8 cellular contexts compared by ENCODE assay signal in genomic region chr13:74061939-74062595, GRCh38.
DNase-seq lines count a peak whose midpoint lies in the region; ATAC-seq and TF ChIP-seq lines count a peak whose summit lies in the region.
"Had no signal": no experiment of that assay in that cellular context is flagged by ENCODE, and none has a peak within 500 bp of the region (broad histone marks: within the 10 kb centered on the region; RNA-seq: fewer than 3 reads in every experiment).

No MANE protein-coding gene starts in this region.

- no peak overlapping the region for H2AFZ ChIP-seq in OCI-LY1 (ENCODE audit: low read length)

- H4K20me1 ChIP-seq in OCI-LY1 (ENCODE audit: insufficient read depth, low read length): no peaks in the 10 kb centered on the region

- H3K4me3 ChIP-seq in OCI-LY1 (ENCODE audit: low read depth, low read length, poor library complexity, severe bottlenecking) (peak overlapping the region; percentile 43), gastroesophageal sphincter (no peak overlapping the region), tibial nerve (no peak overlapping the region)

- no peaks in the 10 kb centered on the region for H3K9me2 ChIP-seq in OCI-LY1 (ENCODE audit: low read depth, low read length)

- H3F3A ChIP-seq in OCI-LY1 (ENCODE audit: insufficient read depth, low read length): peaks cover 4% of the 10 kb centered on the region; the same call in 1 of the 2 replicates

- H3K9me3 ChIP-seq in OCI-LY1 (ENCODE audit: low read length): peaks cover 2% of the 10 kb centered on the region; the same call in 1 of the 2 replicates
- no peaks in the 10 kb centered on the region for H3K9me3 ChIP-seq in gastroesophageal sphincter
- no peaks in the 10 kb centered on the region for H3K9me3 ChIP-seq in tibial nerve

- no peak for TF ChIP-seq EP300 in gastroesophageal sphincter (IDR thresholded peaks at IDR 0.05)
- peak in 1 of 2 donors; percentile 43 for TF ChIP-seq EP300 in tibial nerve (IDR thresholded peaks at IDR 0.05)

- H3K4me2 ChIP-seq in OCI-LY1 (ENCODE audit: low read length): peak overlapping the region; percentile 57

- WGBS in gastroesophageal sphincter (ENCODE audit: low coverage in 1 of 2), 2 donors: 5 to 21% methylated on average over 2 to 3 of the region's 3 CpGs
- 22 to 23% methylated on average over 3 of the region's 3 CpGs for WGBS in tibial nerve, 2 donors

- H3K36me3 ChIP-seq in OCI-LY1 (ENCODE audit: insufficient read depth, low read length): peaks cover 8% of the 10 kb centered on the region; the same call in 1 of the 2 replicates
- no peaks in the 10 kb centered on the region for H3K36me3 ChIP-seq in gastroesophageal sphincter
- no peaks in the 10 kb centered on the region for H3K36me3 ChIP-seq in tibial nerve

- DNase-seq in tibial nerve (ENCODE audit: low spot score in 2 of 2) (peak in 1 of 2 donors; percentile 22), NCI-H1436 treated with DMSO at 0.1 percent for 48 hours (lab: John Stamatoyannopoulos, UW) (no peak)
- DNase-seq in activated CD8-positive, alpha-beta memory T cell treated with anti-CD3 and anti-CD28 coated beads, Interleukin-2, amount 50 U/mL, for 4 hours: no peak

- peak overlapping the region; percentile 82 for H3K27ac ChIP-seq in OCI-LY1 (ENCODE audit: low read depth, low read length, poor library complexity, severe bottlenecking)
- H3K27ac ChIP-seq in gastroesophageal sphincter: peak overlapping the region; percentile 23 to 76 (median 75)
- peak overlapping the region in 3 of 4 donors; percentile 62 to 74 (median 63) for H3K27ac ChIP-seq in tibial nerve
- H3K27ac ChIP-seq: VCaP had no signal

- TF ChIP-seq POLR2A in gastroesophageal sphincter (IDR thresholded peaks at IDR 0.05) (no peak), tibial nerve (IDR thresholded peaks at IDR 0.05) (no peak)

- TF ChIP-seq CTCF in OCI-LY1 (IDR thresholded peaks at IDR 0.05; ENCODE audit: low read length) (no peak), gastroesophageal sphincter (IDR thresholded peaks at IDR 0.05) (no peak), tibial nerve (IDR thresholded peaks at IDR 0.05) (no peak)

- H3K4me1 ChIP-seq in OCI-LY1 (ENCODE audit: insufficient read depth, low read length, severe bottlenecking) (peaks cover 55% of the 10 kb centered on the region), gastroesophageal sphincter (peaks cover 10 to 48% (median 14%) of the 10 kb centered on the region in 3 donors), tibial nerve (peaks cover 0 to 59% (median 22%) of the 10 kb centered on the region in 4 donors)

- peaks cover 8% of the 10 kb centered on the region for H3K79me2 ChIP-seq in OCI-LY1 (ENCODE audit: insufficient read depth, low read length)

- ATAC-seq in GM18519 (IDR thresholded peaks at IDR 0.05; ENCODE audit: low FRiP score, unreplicated experiment): peak; percentile 65
- peak; percentile 54 for ATAC-seq in HG02571 (IDR thresholded peaks at IDR 0.05; ENCODE audit: unreplicated experiment)
- ATAC-seq in gastroesophageal sphincter: peak; percentile 65

- H3K27me3 ChIP-seq in OCI-LY1 (ENCODE audit: insufficient read depth, low read length): no peaks in the 10 kb centered on the region
- H3K27me3 ChIP-seq in gastroesophageal sphincter: no peaks in the 10 kb centered on the region
- H3K27me3 ChIP-seq in tibial nerve: no peaks in the 10 kb centered on the region

- H3K9ac ChIP-seq in OCI-LY1 (ENCODE audit: low read length): peak overlapping the region; percentile 32
